Comparison of ENCODE assay signal across 8 cellular contexts in genomic region chr15:88546248-88547129, GRCh38. TPM values are rescaled to one million over a fixed set of nuclear protein-coding genes. Genes with fewer than 3 reads are reported as not detected.
DNase-seq lines count a peak whose midpoint lies in the region; ATAC-seq, FAIRE-seq and TF ChIP-seq lines count a peak whose summit lies in the region.

TSS of gene DET1 (minus strand) at chr15:88546681. CDS start at chr15:88531705, 14,976 bp downstream.

- H3K27ac ChIP-seq in adrenal gland: peak within 1 kb of the TSS in 4 of 5 donors; percentile 59 to 95 (median 81)

- peak; percentile 99 for ATAC-seq in HG02840 (IDR thresholded peaks at IDR 0.05; ENCODE audit: low FRiP score, unreplicated experiment)
- peak; percentile 99 for ATAC-seq in left cardiac atrium

- 3 to 7% (median 4%) methylated on average over 13 to 33 of the region's 33 CpGs for WGBS in adrenal gland, 4 donors

- DNase-seq in GM12892 (ENCODE audit: insufficient read length): peak; percentile 76
- DNase-seq in NCI-H1417 treated with DMSO at 0.1 percent for 48 hours (lab: John Stamatoyannopoulos, UW): peak; percentile 93
- DNase-seq in SW 1271 (lab: John Stamatoyannopoulos, UW): peak; percentile 98 to 99
- DNase-seq in adrenal gland: peak; percentile 94 to 98 (median 96)
- DNase-seq in left cardiac atrium: peak; percentile 96
- peak; percentile 98 for DNase-seq in posterior vena cava (ENCODE audit: low spot score)
- peak; percentile 96 for DNase-seq in ureter (ENCODE audit: low spot score)

- TF ChIP-seq CTCF in adrenal gland (IDR thresholded peaks at IDR 0.05): peak; percentile 44 to 80 (median 73)

- no peaks in the 10 kb centered on the region for H3K27me3 ChIP-seq in adrenal gland

- H3K4me3 ChIP-seq in adrenal gland: peak within 1 kb of the TSS in 3 of 4 donors; percentile 21 to 99 (median 78)

- H3K9me3 ChIP-seq in adrenal gland (replicated peaks in 1 of 3): no peaks in the 10 kb centered on the region

- H3K4me1 ChIP-seq in adrenal gland (replicated peaks in 1 of 2): peaks cover 6 to 18% of the 10 kb centered on the region in 2 donors

- no peaks in the 10 kb centered on the region for H3K36me3 ChIP-seq in adrenal gland (replicated peaks in 1 of 2)

- TF ChIP-seq POLR2A in GM12892 (IDR thresholded peaks at IDR 0.05; ENCODE audit: low read depth, low read length) (peak; percentile 31; the same call in 1 of the 2 replicates), adrenal gland (IDR thresholded peaks at IDR 0.05) (peak in 1 of 2 donors; percentile 44)

- FAIRE-seq in GM12892 (lab: Jason Lieb, UNC): peak; percentile 93

- intact Hi-C loops in adrenal gland (cut with DNase I) (no loop called here), left cardiac atrium (cut with DNase I) (no loop called here), posterior vena cava (cut with DNase I) (no loop called here)

RNA-seq across cellular contexts. Expression of gene DET1, which starts in this region (rescaled TPM):
- polyA plus RNA-seq in GM12892 (2012; ENCODE audit: missing spikeins): 1.1 TPM
- total RNA-seq in adrenal gland (10 to 100 TPM in 4 of 8 donors, 1 to 10 TPM in 4; 4.8 to 16.6 (median 9.7) TPM), left cardiac atrium (1 to 10 TPM; 5.3 to 5.4 TPM), posterior vena cava (1 to 10 TPM; 3.1 to 6.4 TPM), ureter (14.1 TPM)
- 10 to 100 TPM in 1 of 3 donors, 1 to 10 TPM in 2; 2.5 to 14.3 (median 4.8) TPM for polyA plus RNA-seq in adrenal gland

Comparison
In these comparisons a context has a peak if more than half of its experiments do, and no peak if none do; other contexts are left out.
1. Peak in every context shown above with its lines: DNase-seq, ATAC-seq, H3K4me3 ChIP-seq and H3K27ac ChIP-seq.